In genomic region chr3:42746455-42747450, GRCh38 we compare ENCODE assay signal across 9 cellular contexts. TPM values are rescaled to one million over a fixed set of nuclear protein-coding genes. Genes with fewer than 3 reads are reported as not detected.
DNase-seq lines count a peak whose midpoint lies in the region; ATAC-seq and TF ChIP-seq lines count a peak whose summit lies in the region.
"Had no signal": no experiment of that assay in that cellular context is flagged by ENCODE, and none has a peak within 500 bp of the region (broad histone marks: within the 10 kb centered on the region; RNA-seq: fewer than 3 reads in every experiment).

No MANE protein-coding gene starts in this region.

- no peak overlapping the region for H3K9ac ChIP-seq in fibroblast of lung (ENCODE audit: insufficient read depth, low read length)

- no peaks in the 10 kb centered on the region for H3K9me3 ChIP-seq in CD4-positive, alpha-beta memory T cell (ENCODE audit: control insufficient read depth in 1 of 2, low read length in 2 of 2)
- no peaks in the 10 kb centered on the region for H3K9me3 ChIP-seq in fibroblast of lung (ENCODE audit: control insufficient read depth, insufficient read depth, low read depth, low read length)

- no peaks in the 10 kb centered on the region for H3K27me3 Mint-ChIP-seq in CD4-positive, alpha-beta memory T cell

- TF ChIP-seq CTCF in fibroblast of lung (conservative IDR thresholded peaks at IDR 0.05 in 1 of 2, IDR thresholded peaks at IDR 0.05 in 1 of 2; ENCODE audit: low read depth in 1 of 2, low read length in 2 of 2) = no peak

- no peaks in the 10 kb centered on the region for H3K79me2 ChIP-seq in fibroblast of lung (ENCODE audit: control insufficient read depth, insufficient read depth, low read length)

- H3K27ac Mint-ChIP-seq in CD4-positive, alpha-beta memory T cell = peak overlapping the region; percentile 68 to 90 (median 78)

- no peaks in the 10 kb centered on the region for H3K27me3 ChIP-seq in CD4-positive, alpha-beta memory T cell (ENCODE audit: insufficient read depth, low read length)
- H3K27me3 ChIP-seq in fibroblast of lung (ENCODE audit: control insufficient read depth, insufficient read depth, low read length) = peaks cover 4% of the 10 kb centered on the region

- no peaks in the 10 kb centered on the region for H3K36me3 Mint-ChIP-seq in CD4-positive, alpha-beta memory T cell

- H3K36me3 ChIP-seq in CD4-positive, alpha-beta memory T cell (ENCODE audit: insufficient read depth, low read length) = no peaks in the 10 kb centered on the region
- H3K36me3 ChIP-seq in fibroblast of lung (ENCODE audit: control insufficient read depth, insufficient read depth, low read length) = no peaks in the 10 kb centered on the region

- H3K4me1 ChIP-seq in CD4-positive, alpha-beta memory T cell (ENCODE audit: insufficient read depth, low read length) = peaks cover 24% of the 10 kb centered on the region
- H3K4me1 ChIP-seq in fibroblast of lung (ENCODE audit: control insufficient read depth, extremely low read depth, insufficient read depth, low read length) = peaks cover 4% of the 10 kb centered on the region

- intact Hi-C loops in CD4-positive, alpha-beta memory T cell (cut with micrococcal nuclease) = loop anchor here (10.0 kb wide), 1 partner anchor 92 kb away; the partner anchor contains the start of gene ZBTB47

- H3K4me1 Mint-ChIP-seq in CD4-positive, alpha-beta memory T cell = peaks cover 22 to 50% (median 35%) of the 10 kb centered on the region in 4 donors

- H3K9me3 Mint-ChIP-seq in CD4-positive, alpha-beta memory T cell = no peaks in the 10 kb centered on the region

- H2AFZ ChIP-seq in fibroblast of lung (ENCODE audit: low read length) = no peak overlapping the region

- POLR2A ChIA-PET in CD4-positive, alpha-beta memory T cell (lab: Charles Lee; ENCODE audit: partially characterized antibody) = interaction anchor here (1.0 to 2.9 kb wide), 4 partner anchors 92 to 244 kb away, joined by 3 to 12 read pairs (median 8); partner anchors contain the start of genes SEC22C and VIPR1
- POLR2A ChIA-PET in HEK293T (lab: Yijun Ruan, JAX) = interaction anchor here (1.1 kb wide), 1 partner anchor 156 kb away, joined by 4 read pairs; the partner anchor contains the start of gene SS18L2

- DNase-seq in CD4-positive, alpha-beta memory T cell = no peak
- DNase-seq in NCI-H446 (lab: John Stamatoyannopoulos, UW) (peak; percentile 51 to 77), fibroblast of lung (ENCODE audit: low read depth in 2 of 2) (peak; percentile 16 to 81), pons (ENCODE audit: low spot score) (peak; percentile 91), HEK293T (ENCODE audit: extremely low spot score) (no peak)
- no peak for DNase-seq in stimulated activated CD4-positive, alpha-beta T cell treated with anti-CD3 and anti-CD28 coated beads, Interleukin-1b, Interleukin-23, amount 100 ng/mL, for 48 hours
- DNase-seq: NCI-H1436 had no signal

- CTCF ChIA-PET in CD4-positive, alpha-beta memory T cell (lab: Charles Lee; ENCODE audit: partially characterized antibody) = interaction anchor here (0.7 to 8.9 kb wide), 10 partner anchors 10 to 245 kb away, joined by 3 to 76 read pairs (median 6); partner anchors contain the start of genes SEC22C and VIPR1
- CTCF ChIA-PET in HEK293T (lab: Yijun Ruan, JAX) = interaction anchor here (1.3 kb wide), 1 partner anchor 84 kb away, joined by 4 read pairs; no protein-coding TSS in a partner anchor

- peak overlapping the region in 5 of 8 donors; percentile 66 to 78 (median 72) for H3K4me3 Mint-ChIP-seq in CD4-positive, alpha-beta memory T cell

- no peak for ATAC-seq in HG02642 (IDR thresholded peaks at IDR 0.05; ENCODE audit: poor library complexity, unreplicated experiment)
- ATAC-seq in HG03175 (IDR thresholded peaks at IDR 0.05; ENCODE audit: unreplicated experiment) = no peak

- H3K27ac ChIP-seq in CD4-positive, alpha-beta memory T cell (ENCODE audit: low read depth, low read length) = peak overlapping the region; percentile 32
- no peak overlapping the region for H3K27ac ChIP-seq in fibroblast of lung (ENCODE audit: insufficient read depth, low read length)

- H4K20me1 ChIP-seq in fibroblast of lung (ENCODE audit: control insufficient read depth, extremely low read depth, insufficient read depth, low read length) = no peaks in the 10 kb centered on the region

- no peak overlapping the region for H3K4me3 ChIP-seq in CD4-positive, alpha-beta memory T cell (ENCODE audit: low read length in 2 of 2)
- no peak overlapping the region for H3K4me3 ChIP-seq in fibroblast of lung (replicated peaks in 1 of 4; ENCODE audit: control extremely low read depth in 1 of 4, insufficient read depth in 1 of 4, low read depth in 3 of 4, low read length in 4 of 4)

- H3K4me2 ChIP-seq in fibroblast of lung (ENCODE audit: extremely low read depth, insufficient read depth, low read length) = no peak overlapping the region

TF ChIP-seq in HEK293T, 16 proteins besides CTCF, POLR2A, EP300 and RAD21:
- no peak for TF ChIP-seq SP1 (IDR thresholded peaks at IDR 0.05)
- no peak for TF ChIP-seq LEF1 (IDR thresholded peaks at IDR 0.05; ENCODE audit: borderline replicate concordance)
- no peak for TF ChIP-seq NFRKB (IDR thresholded peaks at IDR 0.05)

RNA-seq across cellular contexts. Expression of gene CCDC13, which starts 26.3 kb away (rescaled TPM):
- under 1 TPM; 0.72 to 0.96 TPM for total RNA-seq in CD4-positive, alpha-beta memory T cell
- polyA plus RNA-seq in CD4-positive, alpha-beta memory T cell = under 1 TPM; 0.15 to 0.25 TPM
- 0.51 and 0.66 TPM in 2 replicates for total RNA-seq in fibroblast of lung
- 0.41 and 0.43 TPM in 2 replicates for polyA plus RNA-seq in fibroblast of lung
- 0.36 and 0.56 TPM in 2 replicates for polyA plus RNA-seq in fibroblast of lung (2012)
- not detected in 2 replicates for polyA minus RNA-seq in fibroblast of lung (ENCODE audit: low replicate concordance)

RNA-seq across cellular contexts. Expression of gene HHATL, which starts 44.2 kb away (rescaled TPM):
- total RNA-seq in CD4-positive, alpha-beta memory T cell = not detected
- not detected for polyA plus RNA-seq in CD4-positive, alpha-beta memory T cell
- not detected in 2 replicates for total RNA-seq in fibroblast of lung
- not detected in 2 replicates for polyA plus RNA-seq in fibroblast of lung
- polyA plus RNA-seq in fibroblast of lung (2012) = not detected in 2 replicates
- polyA minus RNA-seq in fibroblast of lung (ENCODE audit: low replicate concordance) = 6.2 TPM in 1 of 2 replicates, not detected in the other

RNA-seq across cellular contexts. Expression of gene HIGD1A, which starts 57.5 kb away (rescaled TPM):
- 10 to 100 TPM; 24.3 to 26.7 TPM for total RNA-seq in CD4-positive, alpha-beta memory T cell
- 100 to 1,000 TPM in 1 of 2 donors, 10 to 100 TPM in 1; 91.3 to 157 TPM for polyA plus RNA-seq in CD4-positive, alpha-beta memory T cell
- total RNA-seq in fibroblast of lung = 98.6 and 121 TPM in 2 replicates
- polyA plus RNA-seq in fibroblast of lung = 245 and 257 TPM in 2 replicates
- polyA plus RNA-seq in fibroblast of lung (2012) = 135 and 146 TPM in 2 replicates
- polyA minus RNA-seq in fibroblast of lung (ENCODE audit: low replicate concordance) = 3.8 and 4.3 TPM in 2 replicates

Comparison
In these comparisons a context has a peak if more than half of its experiments do, and no peak if none do; other contexts are left out.
1. DNase-seq: peak in NCI-H446 (2 of 2), fibroblast of lung (2 of 2) and pons (single experiment); none in CD4-positive, alpha-beta memory T cell (0 of 5), HEK293T (single experiment) and stimulated activated CD4-positive, alpha-beta T cell treated with anti-CD3 and anti-CD28 coated beads, Interleukin-1b, Interleukin-23, amount 100 ng/mL, for 48 hours (single experiment).